In the genomic region with DNA sequence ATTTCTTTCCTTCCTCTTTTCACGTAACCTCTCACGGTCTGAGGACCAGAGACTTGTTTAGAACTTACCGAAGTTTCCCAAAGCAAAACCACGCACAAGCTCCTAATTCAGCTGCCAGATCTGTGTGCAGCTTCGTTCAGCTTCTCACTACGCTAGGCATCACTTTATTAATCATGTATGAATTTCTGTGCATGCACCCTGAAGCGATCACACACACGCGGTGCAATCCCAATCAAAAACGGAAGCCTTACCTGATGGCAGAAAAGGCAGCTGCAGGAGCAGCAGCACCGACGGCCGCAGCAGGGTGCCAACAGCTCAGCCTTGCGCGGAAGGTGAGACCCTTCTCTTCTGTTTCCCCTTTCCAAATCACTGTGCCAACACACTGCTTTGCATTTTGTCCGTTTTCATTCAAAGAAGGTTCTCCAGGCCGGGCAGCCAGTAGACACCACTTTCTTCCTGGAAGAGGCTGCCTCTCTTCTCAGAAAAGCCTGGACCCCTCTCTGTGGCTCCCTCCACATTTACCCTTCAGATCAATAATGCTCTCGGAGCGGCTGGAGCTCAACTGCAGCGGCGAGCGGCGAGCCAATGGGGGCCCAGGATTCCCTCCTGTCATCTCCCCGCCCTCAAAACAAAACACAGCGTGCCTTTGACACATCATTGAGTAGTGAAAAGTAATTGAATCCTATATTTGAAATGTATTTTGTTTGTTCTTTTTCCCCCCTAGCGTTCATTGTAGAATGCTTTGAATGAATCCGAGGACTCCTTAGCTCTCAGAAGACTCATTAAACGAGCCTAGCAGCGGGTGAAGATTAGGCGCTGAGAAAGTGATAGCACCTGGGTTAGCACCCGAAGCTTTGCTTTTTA, we compare ENCODE assay signal across 8 cellular contexts. TPM values are rescaled to one million over a fixed set of nuclear protein-coding genes. Genes with fewer than 3 reads are reported as not detected.
A peak's percentile ranks its signal among the peaks of the same experiment; 100 is the strongest.
DNase-seq lines count a peak whose midpoint lies in the region; ATAC-seq and TF ChIP-seq lines count a peak whose summit lies in the region.

A gene (minus strand): TSS at position 538 of the 864 bp plus-strand sequence.

- H3K36me3 ChIP-seq in mesodermal cell (ENCODE audit: control insufficient read depth, insufficient read depth, low read length), result no peaks in the 10 kb centered on the region
- H3K36me3 ChIP-seq in uterus, result no peaks in the 10 kb centered on the region

- no peak for TF ChIP-seq CTCF in CD4-positive, alpha-beta T cell (IDR thresholded peaks at IDR 0.05)
- TF ChIP-seq CTCF in CD14-positive monocyte (IDR thresholded peaks at IDR 0.05) (no peak), uterus (IDR thresholded peaks at IDR 0.05) (no peak)

- H3K4me3 ChIP-seq in mesodermal cell (ENCODE audit: extremely low read depth, insufficient read depth, low read length, poor library complexity, severe bottlenecking) (peak within 1 kb of the TSS; percentile 28), uterus (no peak within 1 kb of the TSS)

- H3K27ac Mint-ChIP-seq in CD4-positive, alpha-beta T cell, result no peak within 1 kb of the TSS
- H3K27ac Mint-ChIP-seq in CD14-positive monocyte, result no peak within 1 kb of the TSS

- peak in 1 of 10 experiments; percentile 0 for DNase-seq in CD4-positive, alpha-beta T cell
- DNase-seq in NCI-H345 (lab: John Stamatoyannopoulos, UW) (peak; percentile 81), astrocyte of the hippocampus (ENCODE audit: low read depth, low spot score) (peak; percentile 16), CD14-positive monocyte (ENCODE audit: low spot score) (no peak), HuH-7.5 (ENCODE audit: low spot score) (no peak), uterus (no peak)

- 5 to 7% methylated on average over 19 to 24 of the region's 31 CpGs for WGBS in mesodermal cell (ENCODE audit: insufficient coverage in 2 of 2), 2 experiments

- no peak for TF ChIP-seq POLR2A in uterus (IDR thresholded peaks at IDR 0.05)

- H3K9me3 ChIP-seq in CD4-positive, alpha-beta T cell (ENCODE audit: control insufficient read depth, low read length), result no peaks in the 10 kb centered on the region
- H3K9me3 ChIP-seq in mesodermal cell (ENCODE audit: control insufficient read depth, low read length) (no peaks in the 10 kb centered on the region), uterus (no peaks in the 10 kb centered on the region)

- intact Hi-C loops in CD4-positive, alpha-beta T cell (cut with DNase I, micrococcal nuclease), result no loop called here
- intact Hi-C loops in CD14-positive monocyte (cut with micrococcal nuclease) (no loop called here), uterus (cut with DNase I; ENCODE audit: low total_unique reads) (no loop called here)

- H3K4me1 ChIP-seq in mesodermal cell (ENCODE audit: control insufficient read depth, insufficient read depth, low read length, poor library complexity, severe bottlenecking) (no peaks in the 10 kb centered on the region), uterus (no peaks in the 10 kb centered on the region)

- peak; percentile 29 for ATAC-seq in CD4-positive, alpha-beta T cell (ENCODE audit: poor library complexity)
- peak; percentile 52 for ATAC-seq in GM21526 (IDR thresholded peaks at IDR 0.05; ENCODE audit: low FRiP score, unreplicated experiment)

- H3K27me3 Mint-ChIP-seq in CD4-positive, alpha-beta T cell, result no peaks in the 10 kb centered on the region
- H3K27me3 Mint-ChIP-seq in CD14-positive monocyte (ENCODE audit: low read depth in 3 of 3), result peaks cover 6 to 17% (median 8%) of the 10 kb centered on the region in 3 donors

- peak within 1 kb of the TSS; percentile 71 for H3K4me3 Mint-ChIP-seq in CD4-positive, alpha-beta T cell
- H3K4me3 Mint-ChIP-seq in CD14-positive monocyte, result no peak within 1 kb of the TSS

- CTCF ChIA-PET in CD4-positive, alpha-beta T cell (lab: Charles Lee), result no interaction called here

- POLR2A ChIA-PET in CD4-positive, alpha-beta T cell (lab: Charles Lee), result no interaction called here

- no peak within 1 kb of the TSS for H3K27ac ChIP-seq in CD4-positive, alpha-beta T cell (ENCODE audit: low read depth, low read length)
- H3K27ac ChIP-seq in mesodermal cell (ENCODE audit: low read depth, low read length, severe bottlenecking), result no peak within 1 kb of the TSS
- H3K27ac ChIP-seq in uterus, result no peak within 1 kb of the TSS

- no peaks in the 10 kb centered on the region for H3K36me3 Mint-ChIP-seq in CD4-positive, alpha-beta T cell (ENCODE audit: low read depth)
- H3K36me3 Mint-ChIP-seq in CD14-positive monocyte, result no peaks in the 10 kb centered on the region

- peaks cover 7% of the 10 kb centered on the region for H3K9me3 Mint-ChIP-seq in CD4-positive, alpha-beta T cell
- H3K9me3 Mint-ChIP-seq in CD14-positive monocyte, result peaks cover 0 to 6% (median 0%) of the 10 kb centered on the region in 7 donors

- no peaks in the 10 kb centered on the region for H3K27me3 ChIP-seq in CD4-positive, alpha-beta T cell (ENCODE audit: control insufficient read depth, insufficient read depth, low read length)
- H3K27me3 ChIP-seq in uterus, result peaks cover 0 to 12% of the 10 kb centered on the region in 2 donors

- H3K4me1 Mint-ChIP-seq in CD4-positive, alpha-beta T cell (ENCODE audit: low read depth), result peaks cover 15% of the 10 kb centered on the region
- peaks cover 3% of the 10 kb centered on the region for H3K4me1 Mint-ChIP-seq in CD14-positive monocyte

RNA-seq across cellular contexts. Expression of the gene that starts here (rescaled TPM):
- total RNA-seq in CD4-positive, alpha-beta T cell, result not detected
- polyA plus RNA-seq in mesodermal cell (2013, experiment 1 of 2), result not detected
- not detected for polyA plus RNA-seq in mesodermal cell (2013, experiment 2 of 2)
- polyA plus RNA-seq in CD14-positive monocyte, result not detected
- 1 to 10 TPM in 1 of 4 donors, under 1 TPM in 1, not detected in 2; 0.37 to 2.0 TPM for total RNA-seq in uterus

Comparison
In these comparisons a context has a peak if more than half of its experiments do, and no peak if none do; other contexts are left out.
1. Peak in ATAC-seq in CD4-positive, alpha-beta T cell; RNA of the gene not detected or under 1 TPM.
2. DNase-seq: peak in NCI-H345 (single experiment) and astrocyte of the hippocampus (single experiment); none in CD14-positive monocyte (single experiment), HuH-7.5 (single experiment) and uterus (0 of 2).